ENCODE assay signal across 27 cellular contexts in genomic region chr3:133440652-133441051, GRCh38. TPM values are rescaled to one million over a fixed set of nuclear protein-coding genes. Genes with fewer than 3 reads are reported as not detected.
"Had no signal": no experiment of that assay in that cellular context is flagged by ENCODE, and none has a peak within 500 bp of the region (broad histone marks: within the 10 kb centered on the region; RNA-seq: fewer than 3 reads in every experiment).

No MANE protein-coding gene starts in this region.

- FAIRE-seq: colon, frontal cortex had no signal

- H3K27ac Mint-ChIP-seq: activated naive CD8-positive, alpha-beta T cell treated with anti-CD3 and anti-CD28 coated beads for 36 hours; endodermal cell had no signal

- H3K27me3 Mint-ChIP-seq: activated naive CD8-positive, alpha-beta T cell treated with anti-CD3 and anti-CD28 coated beads for 36 hours; natural killer cell treated with Interleukin-12 subunit alpha and Interleukin-12 subunit beta and Interleukin-15 and Interleukin-18, amount 100 ng/mL, for 72 hours had no signal

- ATAC-seq: body of pancreas; left lung; natural killer cell treated with Interleukin-12 subunit alpha and Interleukin-12 subunit beta and Interleukin-15 and Interleukin-18, amount 100 ng/mL, for 72 hours had no signal

- H3K9me3 Mint-ChIP-seq: endodermal cell had no signal

- H3K4me3 Mint-ChIP-seq: activated naive CD8-positive, alpha-beta T cell treated with anti-CD3 and anti-CD28 coated beads for 36 hours; endodermal cell had no signal

- H3K4me3 ChIP-seq: body of pancreas, dorsolateral prefrontal cortex, left lung, thyroid gland had no signal

- H3K4me1 Mint-ChIP-seq: endodermal cell had no signal

- H3K9me3 ChIP-seq: body of pancreas, left lung, thyroid gland had no signal

- H3K36me3 ChIP-seq: left lung, thyroid gland, WERI-Rb-1 had no signal

- H3K27ac ChIP-seq: body of pancreas, dorsolateral prefrontal cortex, left lung, thyroid gland, WERI-Rb-1 had no signal

- H3K27me3 ChIP-seq: body of pancreas, dorsolateral prefrontal cortex, left lung, thyroid gland had no signal

- DNase-seq: activated CD4-positive, alpha-beta T cell treated with anti-CD3 and anti-CD28 coated beads for 1 hour; activated CD4-positive, alpha-beta T cell treated with anti-CD3 and anti-CD28 coated beads, Interleukin-2, amount 50 U/mL, for 48 hours; activated naive CD4-positive, alpha-beta T cell; activated naive CD8-positive, alpha-beta T cell treated with anti-CD3 and anti-CD28 coated beads for 36 hours; amygdala; body of pancreas; dorsolateral prefrontal cortex; endodermal cell; head of caudate nucleus; left lung; mesendoderm; posterior cingulate gyrus; retina; stimulated activated CD4-positive, alpha-beta T cell treated with anti-CD3 and anti-CD28 coated beads, Interleukin-2, amount 100 ng/mL, for 24 hours; stimulated activated naive CD4-positive, alpha-beta T cell treated with Interleukin-2 at 50 U/mL for 16 hours; T-helper 2 cell; thyroid gland had no signal

RNA-seq across cellular contexts. Expression of gene BFSP2, which starts 40.8 kb away (rescaled TPM):
- total RNA-seq: activated naive CD8-positive, alpha-beta T cell treated with anti-CD3 and anti-CD28 coated beads for 36 hours; activated T-helper 1 cell treated with anti-CD3 and anti-CD28 coated beads, Interleukin-12 subunit alpha, Interleukin-12 subunit beta, Interleukin-2, Interleukin-4 antibody, amounts not matched to agents 30 ng/mL and 10 ng/mL and 1 ng/mL, durations not matched to agents 14 hours and 24 hours and 36 hours; body of pancreas; cardiac septum; endodermal cell; epithelial cell of proximal tubule; frontal cortex; kidney epithelial cell; left lung; natural killer cell treated with Interleukin-12 subunit alpha and Interleukin-12 subunit beta and Interleukin-15 and Interleukin-18, amount 100 ng/mL, for 72 hours; subcutaneous adipose tissue; thyroid gland; ureter had no signal
